33 cellular contexts compared by ENCODE assay signal in the genomic region with DNA sequence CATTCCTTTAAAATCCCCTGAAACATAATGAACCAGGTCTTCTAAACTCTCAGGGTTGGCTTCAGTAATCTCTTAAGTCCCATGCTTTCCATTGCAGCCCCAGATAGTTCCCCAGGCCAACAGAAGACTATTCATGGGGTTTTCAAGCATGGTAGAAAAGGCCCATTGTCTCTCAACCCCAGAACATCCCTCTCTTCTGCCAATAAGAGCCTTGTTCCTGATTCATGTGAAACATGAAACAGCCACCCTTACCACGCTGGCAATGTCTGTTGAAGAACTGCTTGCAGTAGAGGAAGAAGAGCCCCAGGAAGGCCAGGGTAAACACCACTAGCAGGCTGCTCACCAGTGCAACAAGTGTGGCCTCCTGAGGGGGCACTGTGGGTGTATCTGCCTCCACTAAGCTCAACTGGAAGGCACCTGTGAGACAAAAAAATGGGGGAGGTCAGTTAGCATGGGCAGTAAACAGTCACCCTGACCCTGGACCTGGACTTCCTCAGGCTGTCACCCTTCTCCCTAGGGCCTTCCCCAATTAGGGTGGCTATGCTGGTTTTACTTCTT. TPM values are rescaled to one million over a fixed set of nuclear protein-coding genes. Genes with fewer than 3 reads are reported as not detected.
A peak's percentile ranks its signal among the peaks of the same experiment; 100 is the strongest.
DNase-seq lines count a peak whose midpoint lies in the region; ATAC-seq, FAIRE-seq and TF ChIP-seq lines count a peak whose summit lies in the region.
"Had no signal": no experiment of that assay in that cellular context is flagged by ENCODE, and none has a peak within 500 bp of the region (broad histone marks: within the 10 kb centered on the region; RNA-seq: fewer than 3 reads in every experiment).

No MANE protein-coding gene starts in this region.

- H3K36me3 Mint-ChIP-seq in GM23338 (ENCODE audit: low read depth) = peaks cover 13% of the 10 kb centered on the region
- H3K36me3 Mint-ChIP-seq: activated naive CD8-positive, alpha-beta T cell had no signal

- no peaks in the 10 kb centered on the region for H3K9me2 ChIP-seq in GM23338 (ENCODE audit: insufficient read depth)

- ATAC-seq in GM23338 (no peak; the same call in 2 of the 3 replicates), GM12878 (peak; percentile 69), HG03108 (IDR thresholded peaks at IDR 0.05; ENCODE audit: unreplicated experiment) (no peak)
- ATAC-seq: activated CD8-positive, alpha-beta T cell treated with anti-CD3 and anti-CD28 coated beads for 36 hours; gastroesophageal sphincter; lower lobe of right lung; sciatic nerve; stimulated activated memory B cell treated with anti-CD40 and anti-IgM and Interleukin-4, amounts not matched to agents 10 μg/mL and 1 μg/mL and 100 μg/mL, for 72 hours; T-helper 17 cell had no signal

- RAD21 ChIA-PET in GM12878 (lab: Charles Lee; ENCODE audit: unreplicated experiment) = no interaction called here

- SMC1A ChIA-PET in GM12878 (lab: Charles Lee; ENCODE audit: uncharacterized antibody, unreplicated experiment) = no interaction called here

- WGBS in GM12878 (ENCODE audit: insufficient coverage, insufficient replicate concordance, low lambda C conversion rate, missing lambda C conversion rate) = 0% methylated on average over 1 of the region's 1 CpG

- no peak overlapping the region for H3K4me3 Mint-ChIP-seq in GM23338
- H3K4me3 Mint-ChIP-seq: activated CD8-positive, alpha-beta T cell treated with anti-CD3 and anti-CD28 coated beads for 36 hours; activated naive CD8-positive, alpha-beta T cell; dendritic cell treated with granulocyte-macrophage colony-stimulating factor and Interleukin-4, amounts not matched to agents 40 ng/mL and 50 ng/mL, for 4 days; nephron progenitor cell; stimulated activated memory B cell treated with anti-CD40 and anti-IgM and Interleukin-4, amounts not matched to agents 10 μg/mL and 1 μg/mL and 100 μg/mL, for 72 hours; T-helper 17 cell had no signal

- DNase-seq in GM23338 (ENCODE audit: low spot score) = peak; percentile 10
- no peak for DNase-seq in GM12878 (ENCODE audit: low read depth, low spot score)
- peak in 27 of 51 donors; percentile 0 to 48 (median 4) for DNase-seq in hypothalamus (lab: John Stamatoyannopoulos, UW)
- DNase-seq in substantia nigra (lab: John Stamatoyannopoulos, UW) = peak in 36 of 49 donors; percentile 0 to 46 (median 10)
- no peak for DNase-seq in stimulated activated CD4-positive, alpha-beta T cell treated with anti-CD3 and anti-CD28 coated beads, Interleukin-2, amount 100 ng/mL, for 24 hours
- no peak for DNase-seq in activated gamma-delta T cell treated with Interleukin-2 at 50 U/mL for 16 hours
- DNase-seq: activated CD4-positive, alpha-beta T cell treated with anti-CD3 and anti-CD28 coated beads for 1 hour; activated CD8-positive, alpha-beta T cell treated with anti-CD3 and anti-CD28 coated beads for 36 hours; KG1; kidney glomerular epithelial cell; lower lobe of right lung; MM.1S; NCI-H1417 treated with DMSO at 0.1 percent for 48 hours; NCI-H2081; NCI-H345; NCI-H748 treated with DMSO at 0.1 percent for 48 hours; nephron progenitor cell; stimulated activated CD4-positive, alpha-beta T cell treated with anti-CD3 and anti-CD28 coated beads, Interleukin-12 subunit alpha, Interleukin-12 subunit beta, amount 100 ng/mL, for 4 hours; stimulated activated CD4-positive, alpha-beta T cell treated with anti-CD3 and anti-CD28 coated beads, Interleukin-4, amount 100 ng/mL, for 4 hours; T-helper 17 cell had no signal

- no peak overlapping the region for H3K27ac ChIP-seq in GM23338 (ENCODE audit: low read depth)
- no peak overlapping the region for H3K27ac ChIP-seq in GM12878 (ENCODE audit: control insufficient read depth, insufficient read depth)
- peak overlapping the region; percentile 64 for H3K27ac ChIP-seq in substantia nigra (ENCODE audit: low read depth, low read length, poor library complexity, severe bottlenecking)
- H3K27ac ChIP-seq: C4-2B, gastroesophageal sphincter, lower lobe of right lung, parathyroid adenoma, SK-N-MC, suprapubic skin had no signal

- intact Hi-C loops in GM12878 (cut with micrococcal nuclease; ENCODE audit: unreplicated experiment) = loop anchor here (5.0 to 10.0 kb wide), 2 partner anchors 130 to 1862 kb away; no protein-coding TSS in a partner anchor

- no peak overlapping the region for H3K4me2 ChIP-seq in GM23338
- no peak overlapping the region for H3K4me2 ChIP-seq in GM12878 (ENCODE audit: control insufficient read depth, insufficient read depth)

- H3K9me3 ChIP-seq in GM12878 (replicated peaks; ENCODE audit: control insufficient read depth, insufficient read depth, low read length) = no peaks in the 10 kb centered on the region
- H3K9me3 ChIP-seq: gastroesophageal sphincter, lower lobe of right lung, suprapubic skin had no signal

- in situ Hi-C loops in GM12878 (cut with MboI) = no loop called here

- H3K27ac Mint-ChIP-seq in GM23338 = no peak overlapping the region
- H3K27ac Mint-ChIP-seq: activated CD8-positive, alpha-beta T cell treated with anti-CD3 and anti-CD28 coated beads for 36 hours; activated naive CD8-positive, alpha-beta T cell; dendritic cell treated with granulocyte-macrophage colony-stimulating factor and Interleukin-4, amounts not matched to agents 40 ng/mL and 50 ng/mL, for 4 days; nephron progenitor cell; stimulated activated memory B cell treated with anti-CD40 and anti-IgM and Interleukin-4, amounts not matched to agents 10 μg/mL and 1 μg/mL and 100 μg/mL, for 72 hours; T-helper 17 cell had no signal

- no peaks in the 10 kb centered on the region for H3K36me3 ChIP-seq in GM23338 (ENCODE audit: insufficient read depth)
- peaks cover 0 to 4% of the 10 kb centered on the region in 2 experiments; a peak in 3 of 4 replicates for H3K36me3 ChIP-seq in GM12878 (ENCODE audit: control insufficient read depth in 2 of 2, insufficient read depth in 2 of 2, low read length in 1 of 2)
- H3K36me3 ChIP-seq: lower lobe of right lung, suprapubic skin had no signal

- TF ChIP-seq CTCF in GM23338 (conservative IDR thresholded peaks at IDR 0.05; ENCODE audit: low read depth in 2 of 2) (0 out of 4 replicates have a peak, but pooled peaks have one; percentile 13 to 14), GM12878 (IDR thresholded peaks at IDR 0.05 in 2 of 3, conservative IDR thresholded peaks at IDR 0.05 in 1 of 3; ENCODE audit: control insufficient read depth in 2 of 3, extremely low read depth in 1 of 3, insufficient read depth in 1 of 3, low read depth in 3 of 3, low read length in 3 of 3) (no peak)

- FAIRE-seq in GM12878 (lab: Jason Lieb, UNC) = no peak
- FAIRE-seq: endometrium, GM19239, urothelium cell line had no signal

- H3K27me3 ChIP-seq in GM23338 (ENCODE audit: insufficient read depth) (no peaks in the 10 kb centered on the region), GM12878 (replicated peaks in 1 of 2; ENCODE audit: control insufficient read depth in 2 of 2, insufficient read depth in 2 of 2, low read length in 1 of 2) (no peaks in the 10 kb centered on the region)
- H3K27me3 ChIP-seq: gastroesophageal sphincter, suprapubic skin had no signal

- no peak for TF ChIP-seq POLR2A in GM12878 (IDR thresholded peaks at IDR 0.05; ENCODE audit: low read depth, low read length)

- H3K4me3 ChIP-seq in GM23338 (no peak overlapping the region), GM12878 (no peak overlapping the region)
- H3K4me3 ChIP-seq: gastroesophageal sphincter, lower lobe of right lung, SK-N-MC, suprapubic skin had no signal

- H3K4me1 ChIP-seq in GM23338 (ENCODE audit: insufficient read depth) (no peaks in the 10 kb centered on the region), GM12878 (ENCODE audit: control insufficient read depth, insufficient read depth, low read length) (no peaks in the 10 kb centered on the region; the same call in 1 of the 2 replicates)
- H3K4me1 ChIP-seq: gastroesophageal sphincter, lower lobe of right lung, parathyroid adenoma, suprapubic skin had no signal

- TF ChIP-seq EP300 in GM12878 (IDR thresholded peaks at IDR 0.05; ENCODE audit: borderline replicate concordance in 1 of 2, control insufficient read depth in 1 of 2, low read depth in 2 of 2, low read length in 2 of 2) = no peak

- no TSS peak for BruUV-seq in GM12878 (replicated peaks; lab: Mats Ljungman, UMichigan)

- H2AFZ ChIP-seq in GM23338 = no peak overlapping the region
- H2AFZ ChIP-seq in GM12878 (ENCODE audit: control insufficient read depth, low read depth, low read length) = no peak overlapping the region
- H2AFZ ChIP-seq: parathyroid adenoma had no signal

- H3K27me3 Mint-ChIP-seq in GM23338 (ENCODE audit: insufficient read depth, low read depth, poor library complexity) = peaks cover 2% of the 10 kb centered on the region
- H3K27me3 Mint-ChIP-seq: activated CD8-positive, alpha-beta T cell treated with anti-CD3 and anti-CD28 coated beads for 36 hours; activated naive CD8-positive, alpha-beta T cell; dendritic cell treated with granulocyte-macrophage colony-stimulating factor and Interleukin-4, amounts not matched to agents 40 ng/mL and 50 ng/mL, for 4 days; stimulated activated memory B cell treated with anti-CD40 and anti-IgM and Interleukin-4, amounts not matched to agents 10 μg/mL and 1 μg/mL and 100 μg/mL, for 72 hours; T-helper 17 cell had no signal

- H3K9me3 Mint-ChIP-seq in GM23338 = no peaks in the 10 kb centered on the region
- H3K9me3 Mint-ChIP-seq: activated CD8-positive, alpha-beta T cell treated with anti-CD3 and anti-CD28 coated beads for 36 hours had no signal

- H3K4me1 Mint-ChIP-seq in GM23338 = no peaks in the 10 kb centered on the region
- H3K4me1 Mint-ChIP-seq: nephron progenitor cell, T-helper 17 cell had no signal

- no peaks in the 10 kb centered on the region for H3K79me2 ChIP-seq in GM23338 (replicated peaks; ENCODE audit: insufficient read depth)
- H3K79me2 ChIP-seq in GM12878 (ENCODE audit: control insufficient read depth, insufficient read depth, low read length) = no peaks in the 10 kb centered on the region
- H3K79me2 ChIP-seq: parathyroid adenoma had no signal

- H4K20me1 ChIP-seq in GM23338 (replicated peaks; ENCODE audit: insufficient read depth) (no peaks in the 10 kb centered on the region), GM12878 (ENCODE audit: control insufficient read depth, insufficient read depth) (no peaks in the 10 kb centered on the region)

- POLR2A ChIA-PET in GM12878 (lab: Charles Lee) = no interaction called here

- CTCF ChIA-PET in GM12878 (lab: Yijun Ruan, JAX) = interaction anchor here (1.9 kb wide), 1 partner anchor 401 kb away, joined by 4 read pairs; no protein-coding TSS in a partner anchor

- TF ChIP-seq RAD21 in GM12878 (IDR thresholded peaks at IDR 0.05; ENCODE audit: insufficient read depth, low read depth, low read length) = no peak

- H3F3A ChIP-seq in GM23338 (replicated peaks; ENCODE audit: low read depth) = no peaks in the 10 kb centered on the region

- H3K9ac ChIP-seq in GM12878 (ENCODE audit: control insufficient read depth, insufficient read depth, low read length) = no peak overlapping the region
- H3K9ac ChIP-seq: parathyroid adenoma had no signal

RNA-seq across cellular contexts. Expression of a gene that starts 36.4 kb away (rescaled TPM):
- 7.0 and 9.6 TPM in 2 replicates for total RNA-seq in GM23338 (2014; rRNA removed; shearing (Covaris generic))
- polyA plus RNA-seq in GM23338 (2016; fragmentation: Nextera tagmentation; extraction: Ambion mirVana) (5.0 and 6.0 TPM in 2 replicates), GM12878 (2011; rRNA removed) (33.5 and 35.3 TPM in 2 replicates), GM12878 (2014; fragmentation: Illumina TruSeq; extraction: Trizol) (10.8 and 11.7 TPM in 2 replicates), GM12878 (2014; fragmentation: Nextera tagmentation; extraction: Ambion mirVana) (1 to 10 TPM; 3.3 to 3.5 TPM), GM12878 (2014; rRNA removed) (6.2 and 7.3 TPM in 2 replicates), GM12878 (2016; fragmentation: Nextera tagmentation; extraction: Ambion mirVana) (10 to 100 TPM; 11.4 to 12.1 TPM)
- 39.4 and 42.1 TPM in 2 replicates for total RNA-seq in GM12878 (2013; cell fraction: nucleolus; rRNA removed)
- total RNA-seq in GM12878 (2014; rRNA removed) (8.7 and 9.3 TPM in 2 replicates), GM12878 (2014; rRNA removed; fragmentation: Illumina TruSeq; extraction: Trizol) (8.1 and 8.7 TPM in 2 replicates), GM12878 (2021) (8.1 and 8.4 TPM in 2 replicates)
- 4.3 TPM for polyA plus RNA-seq in GM12878 (2011; ENCODE audit: low read depth)
- 16.2 and 18.1 TPM in 2 replicates for polyA plus RNA-seq in GM12878 (2011; cell fraction: cytosol; rRNA removed)
- polyA plus RNA-seq in GM12878 (2011; cell fraction: nucleus; rRNA removed) = 51.1 and 92.8 TPM in 2 replicates
- 5.3 and 6.9 TPM in 2 replicates for polyA plus RNA-seq in GM12878 (2012)
- polyA minus RNA-seq in GM12878 (2011; rRNA and poly(A)+ RNA removed) = 26.8 and 31.5 TPM in 2 replicates
- 4.9 and 7.6 TPM in 2 replicates for polyA minus RNA-seq in GM12878 (2011; cell fraction: cytosol; rRNA and poly(A)+ RNA removed)
- polyA minus RNA-seq in GM12878 (2011; cell fraction: nucleus; rRNA and poly(A)+ RNA removed) = 22.6 and 24.0 TPM in 2 replicates

Comparison
In these comparisons a context has a peak if more than half of its experiments do, and no peak if none do; other contexts are left out.
1. DNase-seq: peak in GM23338 (single experiment), hypothalamus (27 of 51) and substantia nigra (36 of 49); none in GM12878 (single experiment), stimulated activated CD4-positive, alpha-beta T cell treated with anti-CD3 and anti-CD28 coated beads, Interleukin-2, amount 100 ng/mL, for 24 hours (0 of 2) and activated gamma-delta T cell treated with Interleukin-2 at 50 U/mL for 16 hours (single experiment).
2. CTCF ChIP-seq: peak in GM23338 (2 of 2); none in GM12878 (0 of 3).